21 cellular contexts compared by ENCODE assay signal in the genomic region with DNA sequence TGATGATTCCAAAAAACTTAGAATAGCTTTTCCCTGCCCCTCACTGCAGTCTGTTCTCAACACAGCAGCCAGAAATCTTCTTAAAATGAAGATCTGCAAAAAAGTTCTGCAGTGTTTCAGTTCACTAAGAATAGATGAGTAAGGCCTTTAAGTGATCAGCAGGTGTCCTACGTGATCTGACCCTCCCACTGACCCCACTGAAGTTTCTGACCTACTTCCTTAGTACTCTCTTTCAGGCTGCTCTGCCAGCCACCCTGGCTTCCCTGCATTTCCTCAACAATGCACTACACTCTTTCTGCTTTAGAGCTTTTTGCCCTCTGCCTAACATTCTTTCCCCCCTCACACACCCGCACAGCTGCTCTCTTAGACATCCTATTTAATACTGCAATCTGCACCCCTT.
DNase-seq lines count a peak whose midpoint lies in the region; ATAC-seq and TF ChIP-seq lines count a peak whose summit lies in the region.
"Had no signal": no experiment of that assay in that cellular context is flagged by ENCODE, and none has a peak within 500 bp of the region (broad histone marks: within the 10 kb centered on the region; RNA-seq: fewer than 3 reads in every experiment).

No MANE protein-coding gene starts in this region.

- H3K36me3 ChIP-seq in H7 (replicated peaks; ENCODE audit: control insufficient read depth, insufficient read depth, low read length) = no peaks in the 10 kb centered on the region
- H3K36me3 ChIP-seq: neutrophil, Peyer's patch had no signal

- DNase-seq in H7 = peak; percentile 29
- no peak for DNase-seq in nephron progenitor cell
- DNase-seq in SIG-M5 (lab: John Stamatoyannopoulos, UW) = no peak
- no peak for DNase-seq in mesothelial cell of epicardium (ENCODE audit: low spot score in 2 of 2, unreplicated experiment in 2 of 2)
- no peak for DNase-seq in NCI-H2227 (lab: John Stamatoyannopoulos, UW; ENCODE audit: unreplicated experiment)
- DNase-seq: activated CD4-positive, alpha-beta T cell treated with anti-CD3 and anti-CD28 coated beads, Interleukin-2, amount 50 U/mL, for 1 hour; activated gamma-delta T cell; GDM1; heart left ventricle; left ventricle myocardium inferior; NCI-H1048; NCI-H446; Peyer's patch; small intestine; T-helper 17 cell had no signal

- H3K27me3 ChIP-seq in H7 (ENCODE audit: control insufficient read depth, insufficient read depth, low read length) = no peaks in the 10 kb centered on the region
- H3K27me3 ChIP-seq: heart left ventricle, neutrophil, Peyer's patch, tibial nerve had no signal

- H3K27me3 Mint-ChIP-seq in nephron progenitor cell (ENCODE audit: low read depth, poor library complexity) (no peaks in the 10 kb centered on the region), mesothelial cell of epicardium (ENCODE audit: low read depth) (no peaks in the 10 kb centered on the region)
- H3K27me3 Mint-ChIP-seq: T-helper 17 cell had no signal

- H3K36me3 Mint-ChIP-seq in nephron progenitor cell (ENCODE audit: low read depth) (peaks cover 37% of the 10 kb centered on the region), mesothelial cell of epicardium (peaks cover 19% of the 10 kb centered on the region)

- ATAC-seq in GM18909 (IDR thresholded peaks at IDR 0.05; ENCODE audit: poor library complexity, unreplicated experiment) (peak; percentile 76), HG03565 (IDR thresholded peaks at IDR 0.05; ENCODE audit: unreplicated experiment) (peak; percentile 65), GM19328 (IDR thresholded peaks at IDR 0.05; ENCODE audit: unreplicated experiment) (no peak)
- ATAC-seq: heart left ventricle, T-helper 17 cell had no signal

- no peak overlapping the region for H3K4me3 ChIP-seq in H7 (ENCODE audit: insufficient read depth, low read depth, low read length)
- H3K4me3 ChIP-seq: heart left ventricle, left ventricle myocardium inferior, Peyer's patch, tibial nerve had no signal

- TF ChIP-seq CTCF in nephron progenitor cell (IDR thresholded peaks at IDR 0.05) (no peak), mesothelial cell of epicardium (IDR thresholded peaks at IDR 0.05; ENCODE audit: unreplicated experiment) (no peak)

- H3K4me3 Mint-ChIP-seq in nephron progenitor cell (no peak overlapping the region), mesothelial cell of epicardium (no peak overlapping the region)
- H3K4me3 Mint-ChIP-seq: CD14-positive monocyte, T-helper 17 cell had no signal

- peaks cover 5% of the 10 kb centered on the region for H3K4me1 Mint-ChIP-seq in nephron progenitor cell
- no peaks in the 10 kb centered on the region for H3K4me1 Mint-ChIP-seq in mesothelial cell of epicardium

- H3K27ac Mint-ChIP-seq in nephron progenitor cell = peak overlapping the region; percentile 31
- H3K27ac Mint-ChIP-seq in mesothelial cell of epicardium = no peak overlapping the region
- H3K27ac Mint-ChIP-seq: T-helper 17 cell had no signal

- H3K9me3 Mint-ChIP-seq in nephron progenitor cell (no peaks in the 10 kb centered on the region), mesothelial cell of epicardium (peaks cover 5% of the 10 kb centered on the region)
